1 cellular context compared by ENCODE assay signal in genomic region chr16:23642246-23642774, GRCh38.
TF ChIP-seq lines count a peak whose summit lies in the region.

No MANE protein-coding gene starts in this region.

TF ChIP-seq in endothelial cell of umbilical vein, 7 proteins besides CTCF, POLR2A, EP300 and RAD21:
- TF ChIP-seq JUN (IDR thresholded peaks at IDR 0.05; ENCODE audit: borderline replicate concordance, insufficient read depth, insufficient read length, low read depth) (no peak), POLR2AphosphoS5 (IDR thresholded peaks at IDR 0.05; ENCODE audit: insufficient read depth, low read depth, low read length) (no peak), MAX (IDR thresholded peaks at IDR 0.05; ENCODE audit: insufficient read depth, insufficient read length) (no peak), EZH2 (IDR thresholded peaks at IDR 0.05; ENCODE audit: borderline replicate concordance, low read depth, low read length, severe bottlenecking) (no peak), FOS (IDR thresholded peaks at IDR 0.05; ENCODE audit: borderline replicate concordance, insufficient read depth, low read length) (no peak), MYC (IDR thresholded peaks at IDR 0.05; ENCODE audit: low read depth, low read length) (no peak), GATA2 (IDR thresholded peaks at IDR 0.05; ENCODE audit: insufficient read depth, insufficient read length, low read depth, low read length) (no peak)
TF ChIP-seq in endothelial cell of umbilical vein: peak in this region for 0.
